ENCODE assay signal across 16 cellular contexts in the genomic region with DNA sequence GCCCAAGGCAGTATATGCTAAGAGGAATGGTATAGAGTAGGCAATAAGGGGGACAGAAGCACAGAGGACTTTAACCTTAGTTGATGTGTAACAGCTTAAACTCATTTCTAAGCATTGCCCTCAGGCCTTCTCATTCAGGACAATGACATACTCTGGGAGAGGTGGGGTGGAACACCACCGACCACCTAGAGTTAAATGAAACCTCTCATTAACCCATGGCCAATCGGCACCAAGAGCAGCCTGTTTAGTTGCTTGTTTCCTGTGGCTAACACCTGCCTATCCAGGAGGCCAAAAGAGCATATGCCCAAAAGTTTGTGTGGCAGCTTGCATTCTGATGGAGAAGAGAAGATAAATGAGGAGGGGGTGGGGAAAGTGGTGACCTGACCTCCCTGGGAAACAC. TPM values are rescaled to one million over a fixed set of nuclear protein-coding genes. Genes with fewer than 3 reads are reported as not detected.
DNase-seq lines count a peak whose midpoint lies in the region; ATAC-seq, FAIRE-seq and TF ChIP-seq lines count a peak whose summit lies in the region.
"Had no signal": no experiment of that assay in that cellular context is flagged by ENCODE, and none has a peak within 500 bp of the region (broad histone marks: within the 10 kb centered on the region; RNA-seq: fewer than 3 reads in every experiment).

No MANE protein-coding gene starts in this region.

- H3K9me3 Mint-ChIP-seq in nephron progenitor cell: peaks cover 47% of the 10 kb centered on the region
- H3K9me3 Mint-ChIP-seq in glutamatergic neuron (ENCODE audit: unreplicated experiment): peaks cover 3% of the 10 kb centered on the region
- H3K9me3 Mint-ChIP-seq in CD14-positive monocyte: peaks cover 0 to 3% (median 0%) of the 10 kb centered on the region in 7 donors
- H3K9me3 Mint-ChIP-seq: HFFc6 had no signal

- in situ Hi-C loops in Caki2 (cut with HindIII; ENCODE audit: low pct_unique_long_range_greater_than_20kb, low sequenced_read_pairs): no loop called here
- in situ Hi-C loops in GM12878 (cut with MboI): no loop called here

- no TSS peak for BruUV-seq in GM12878 (replicated peaks; lab: Mats Ljungman, UMichigan)

- 0 out of 2 replicates have a peak, but pooled peaks cover 3% of the 10 kb centered on the region for H3K4me1 ChIP-seq in GM12878 (ENCODE audit: control insufficient read depth, insufficient read depth, low read length)

- H4K20me1 ChIP-seq in GM12878 (ENCODE audit: control insufficient read depth, insufficient read depth): no peaks in the 10 kb centered on the region

- H3K27me3 Mint-ChIP-seq in nephron progenitor cell (ENCODE audit: low read depth, poor library complexity): peaks cover 3% of the 10 kb centered on the region
- peaks cover 2% of the 10 kb centered on the region for H3K27me3 Mint-ChIP-seq in glutamatergic neuron (ENCODE audit: unreplicated experiment)
- peaks cover 0 to 12% (median 3%) of the 10 kb centered on the region in 3 donors for H3K27me3 Mint-ChIP-seq in CD14-positive monocyte (ENCODE audit: low read depth in 3 of 3)

- no peaks in the 10 kb centered on the region for H3K9me3 ChIP-seq in GM12878 (replicated peaks; ENCODE audit: control insufficient read depth, insufficient read depth, low read length)

- FAIRE-seq in GM12878 (lab: Jason Lieb, UNC): no peak
- FAIRE-seq: A204.1, GM19239 had no signal

- POLR2A ChIA-PET in GM12878 (lab: Charles Lee): interaction anchor here (0.8 kb wide), 1 partner anchor 16 kb away, joined by 3 read pairs; no protein-coding TSS in a partner anchor

- no peak overlapping the region for H2AFZ ChIP-seq in GM12878 (ENCODE audit: control insufficient read depth, low read depth, low read length)

- CTCF ChIA-PET in GM12878 (lab: Yijun Ruan, JAX): interaction anchor here (0.8 to 0.9 kb wide), 2 partner anchors 10 to 17 kb away, joined by 3 read pairs; no protein-coding TSS in a partner anchor

- ATAC-seq in GM12878 (peak; percentile 65), HG02973 (IDR thresholded peaks at IDR 0.05; ENCODE audit: unreplicated experiment) (no peak)

- no peak for TF ChIP-seq POLR2A in GM12878 (IDR thresholded peaks at IDR 0.05; ENCODE audit: low read depth, low read length)

- TF ChIP-seq EP300 in GM12878 (IDR thresholded peaks at IDR 0.05; ENCODE audit: borderline replicate concordance in 1 of 2, control insufficient read depth in 1 of 2, low read depth in 2 of 2, low read length in 2 of 2): no peak

- RAD21 ChIA-PET in GM12878 (lab: Charles Lee; ENCODE audit: unreplicated experiment): interaction anchor here (1.1 kb wide), 1 partner anchor 10 kb away, joined by 3 read pairs; no protein-coding TSS in a partner anchor

- no peaks in the 10 kb centered on the region for H3K27me3 ChIP-seq in GM12878 (replicated peaks in 1 of 2; ENCODE audit: control insufficient read depth in 2 of 2, insufficient read depth in 2 of 2, low read length in 1 of 2)

- no peak overlapping the region for H3K4me2 ChIP-seq in GM12878 (ENCODE audit: control insufficient read depth, insufficient read depth)

- no peaks in the 10 kb centered on the region for H3K79me2 ChIP-seq in GM12878 (ENCODE audit: control insufficient read depth, insufficient read depth, low read length)

- SMC1A ChIA-PET in GM12878 (lab: Charles Lee; ENCODE audit: uncharacterized antibody, unreplicated experiment): interaction anchor here (1.0 kb wide), 1 partner anchor 17 kb away, joined by 3 read pairs; no protein-coding TSS in a partner anchor

- H3K36me3 Mint-ChIP-seq in nephron progenitor cell (ENCODE audit: low read depth): no peaks in the 10 kb centered on the region
- H3K36me3 Mint-ChIP-seq in glutamatergic neuron (ENCODE audit: unreplicated experiment): no peaks in the 10 kb centered on the region
- H3K36me3 Mint-ChIP-seq in CD14-positive monocyte: no peaks in the 10 kb centered on the region
- H3K36me3 Mint-ChIP-seq: CD4-positive, alpha-beta memory T cell had no signal

- intact Hi-C loops in GM12878 (cut with micrococcal nuclease; ENCODE audit: unreplicated experiment) (no loop called here), CD14-positive monocyte (cut with micrococcal nuclease) (no loop called here)

- DNase-seq in Caki2 (ENCODE audit: low read depth) (peak; percentile 64), ELF-1 (ENCODE audit: low read depth, low spot score) (peak; percentile 77), GM12878 (ENCODE audit: low read depth, low spot score) (no peak), nephron progenitor cell (no peak), medulla oblongata (ENCODE audit: extremely low spot score) (no peak), glutamatergic neuron (no peak), CD14-positive monocyte (ENCODE audit: low spot score) (no peak)
- DNase-seq: C1 segment of cervical spinal cord; CD4-positive, alpha-beta memory T cell; HCEC 1CT; HFFc6 had no signal

- TF ChIP-seq RAD21 in GM12878 (IDR thresholded peaks at IDR 0.05; ENCODE audit: insufficient read depth, low read depth, low read length): no peak

- H3K27ac Mint-ChIP-seq in nephron progenitor cell: peak overlapping the region; percentile 81
- H3K27ac Mint-ChIP-seq in glutamatergic neuron (ENCODE audit: unreplicated experiment): no peak overlapping the region
- no peak overlapping the region for H3K27ac Mint-ChIP-seq in CD14-positive monocyte
- H3K27ac Mint-ChIP-seq: B cell; CD4-positive, alpha-beta memory T cell; HFFc6 had no signal

- WGBS in GM12878 (ENCODE audit: insufficient coverage, insufficient replicate concordance, low lambda C conversion rate, missing lambda C conversion rate): 34% methylated on average over 2 of the region's 2 CpGs

- no peak overlapping the region for H3K4me3 ChIP-seq in GM12878

- H3K9ac ChIP-seq in GM12878 (ENCODE audit: control insufficient read depth, insufficient read depth, low read length): no peak overlapping the region

- H3K36me3 ChIP-seq in GM12878 (ENCODE audit: control insufficient read depth in 2 of 2, insufficient read depth in 2 of 2, low read length in 1 of 2): no peaks in the 10 kb centered on the region

- H3K4me3 Mint-ChIP-seq in nephron progenitor cell (no peak overlapping the region), glutamatergic neuron (ENCODE audit: unreplicated experiment) (no peak overlapping the region), CD14-positive monocyte (no peak overlapping the region)
- H3K4me3 Mint-ChIP-seq: B cell; CD4-positive, alpha-beta memory T cell; HFFc6 had no signal

- no peak overlapping the region for H3K27ac ChIP-seq in GM12878 (ENCODE audit: control insufficient read depth, insufficient read depth)
- H3K27ac ChIP-seq: HL-60 had no signal

- H3K4me1 Mint-ChIP-seq in nephron progenitor cell (peaks cover 26% of the 10 kb centered on the region), glutamatergic neuron (ENCODE audit: low read depth, unreplicated experiment) (peaks cover 12% of the 10 kb centered on the region), CD14-positive monocyte (peaks cover 15% of the 10 kb centered on the region)
- H3K4me1 Mint-ChIP-seq: CD4-positive, alpha-beta memory T cell had no signal

- no peak for TF ChIP-seq CTCF in GM12878 (IDR thresholded peaks at IDR 0.05 in 2 of 3, conservative IDR thresholded peaks at IDR 0.05 in 1 of 3; ENCODE audit: control insufficient read depth in 2 of 3, extremely low read depth in 1 of 3, insufficient read depth in 1 of 3, low read depth in 3 of 3, low read length in 3 of 3)
- TF ChIP-seq CTCF in nephron progenitor cell (IDR thresholded peaks at IDR 0.05): no peak
- TF ChIP-seq CTCF in glutamatergic neuron (IDR thresholded peaks at IDR 0.05; ENCODE audit: partially characterized antibody, unreplicated experiment): no peak
- TF ChIP-seq CTCF in CD14-positive monocyte (IDR thresholded peaks at IDR 0.05): no peak

TF ChIP-seq in GM12878, 131 proteins besides CTCF, POLR2A, EP300 and RAD21:
- TF ChIP-seq NR2F1 (conservative IDR thresholded peaks at IDR 0.05): peak; percentile 43; the same call in 1 of the 2 replicates
- TF ChIP-seq YBX1 (IDR thresholded peaks at IDR 0.05): no peak
TF ChIP-seq in GM12878: peak in this region for 1.

RNA-seq across cellular contexts. Expression of gene PABIR2, which starts 50.0 kb away (rescaled TPM):
- 6.8 and 8.4 TPM in 2 replicates for total RNA-seq in Caki2 (2014; rRNA removed; shearing (Covaris generic); ENCODE audit: low replicate concordance)
- 30.1 and 34.3 TPM in 2 replicates for total RNA-seq in GM12878 (2013; cell fraction: nucleolus; rRNA removed)
- total RNA-seq in GM12878 (2014; rRNA removed) (12.1 and 14.0 TPM in 2 replicates), GM12878 (2014; rRNA removed; fragmentation: Illumina TruSeq; extraction: Trizol) (12.3 and 15.2 TPM in 2 replicates), GM12878 (2021) (33.5 and 34.2 TPM in 2 replicates), glutamatergic neuron (ENCODE audit: unreplicated experiment) (8.0 TPM)
- 26.8 TPM for polyA plus RNA-seq in GM12878 (2011; ENCODE audit: low read depth)
- polyA plus RNA-seq in GM12878 (2011; rRNA removed) (45.1 and 49.2 TPM in 2 replicates), GM12878 (2014; fragmentation: Illumina TruSeq; extraction: Trizol) (52.5 and 60.6 TPM in 2 replicates), GM12878 (2014; fragmentation: Nextera tagmentation; extraction: Ambion mirVana) (10 to 100 TPM; 21.2 to 26.7 TPM), GM12878 (2014; rRNA removed) (29.3 and 30.6 TPM in 2 replicates), GM12878 (2016; fragmentation: Nextera tagmentation; extraction: Ambion mirVana) (10 to 100 TPM; 12.7 to 13.5 TPM), CD14-positive monocyte (1 to 10 TPM; 2.2 to 2.3 TPM)
- 29.9 and 37.5 TPM in 2 replicates for polyA plus RNA-seq in GM12878 (2011; cell fraction: cytosol; rRNA removed)
- 51.2 and 54.9 TPM in 2 replicates for polyA plus RNA-seq in GM12878 (2011; cell fraction: nucleus; rRNA removed)
- 26.6 and 33.7 TPM in 2 replicates for polyA plus RNA-seq in GM12878 (2012)
- polyA minus RNA-seq in GM12878 (2011; rRNA and poly(A)+ RNA removed): 23.1 and 24.3 TPM in 2 replicates
- polyA minus RNA-seq in GM12878 (2011; cell fraction: cytosol; rRNA and poly(A)+ RNA removed): 13.6 and 19.3 TPM in 2 replicates
- 10.3 and 19.9 TPM in 2 replicates for polyA minus RNA-seq in GM12878 (2011; cell fraction: nucleus; rRNA and poly(A)+ RNA removed)

Comparison
In these comparisons a context has a peak if more than half of its experiments do, and no peak if none do; other contexts are left out.
1. DNase-seq: peak in Caki2 (single experiment) and ELF-1 (single experiment); none in GM12878 (single experiment), nephron progenitor cell (single experiment), medulla oblongata (single experiment), glutamatergic neuron (single experiment) and CD14-positive monocyte (single experiment).